ENCODE assay signal across 17 cellular contexts in genomic region chr4:54368861-54369260, GRCh38.
"Had no signal": no experiment of that assay in that cellular context is flagged by ENCODE, and none has a peak within 500 bp of the region (broad histone marks: within the 10 kb centered on the region; RNA-seq: fewer than 3 reads in every experiment).

No MANE protein-coding gene starts in this region.

- H3K9me3 ChIP-seq: neutrophil, suprapubic skin had no signal

- H3K4me3 ChIP-seq: suprapubic skin had no signal

- H3K27ac ChIP-seq: neutrophil, suprapubic skin, VCaP had no signal

- H3K4me1 ChIP-seq: suprapubic skin had no signal

- ATAC-seq: activated T-helper 17 cell treated with anti-CD3 and anti-CD28 coated beads, Interleukin-2, amount 50 U/mL, for 72 hours; natural killer cell; SK-N-SH treated with all-trans-retinoic acid at 6 μM for 48 hours; stimulated activated naive CD8-positive, alpha-beta T cell treated with anti-CD3 and anti-CD28 coated beads, Interleukin-15, Interleukin-2, amounts not matched to agents 100 U/mL and 50 U/mL, for 24 hours had no signal

- DNase-seq: activated CD4-positive, alpha-beta T cell treated with anti-CD3 and anti-CD28 coated beads for 1 hour; activated CD4-positive, alpha-beta T cell treated with anti-CD3 and anti-CD28 coated beads, Interleukin-2, amount 50 U/mL, for 4 hours; activated naive CD4-positive, alpha-beta T cell treated with anti-CD3 and anti-CD28 coated beads for 36 hours; activated T-cell treated with anti-CD3 and anti-CD28 coated beads for 4 hours; glutamatergic neuron; mammary epithelial cell; natural killer cell; retina; small intestine; stimulated activated naive CD8-positive, alpha-beta T cell treated with anti-CD3 and anti-CD28 coated beads, Interleukin-15, Interleukin-2, amounts not matched to agents 100 U/mL and 50 U/mL, for 24 hours; T-helper 1 cell; T1000 had no signal

- H3K27me3 ChIP-seq: neutrophil, suprapubic skin had no signal

- H3K36me3 ChIP-seq: neutrophil, suprapubic skin had no signal
